ENCODE assay signal across 33 cellular contexts in the genomic region with DNA sequence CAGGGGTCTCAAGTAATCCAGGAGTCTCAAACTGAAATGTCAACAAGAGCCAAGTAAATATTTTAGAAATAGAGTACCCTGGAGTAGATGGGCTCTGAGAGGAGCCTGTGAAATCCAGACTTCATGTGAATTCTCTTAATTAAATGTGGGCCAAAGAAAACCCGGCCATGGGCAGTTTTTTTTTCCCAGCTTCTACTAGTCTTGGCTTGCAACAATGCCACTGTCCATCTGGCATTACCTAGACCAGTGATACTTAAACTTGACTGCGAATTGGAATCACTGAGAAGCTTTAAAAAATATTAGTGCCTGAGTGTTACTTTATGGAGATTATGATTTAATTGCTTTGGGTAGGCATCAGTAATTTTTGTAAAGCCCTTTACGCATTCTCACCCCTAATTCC.
"Had no signal": no experiment of that assay in that cellular context is flagged by ENCODE, and none has a peak within 500 bp of the region (broad histone marks: within the 10 kb centered on the region; RNA-seq: fewer than 3 reads in every experiment).

No MANE protein-coding gene starts in this region.

- H3K9me3 ChIP-seq: adrenal gland, body of pancreas, heart left ventricle had no signal

- H3K4me3 Mint-ChIP-seq: activated CD4-positive, alpha-beta memory T cell treated with anti-CD3 and anti-CD28 coated beads, Interleukin-2, amount 10 ng/mL, durations not matched to agents 7 days and 5 days; activated CD4-positive, alpha-beta T cell treated with anti-CD3 and anti-CD28 coated beads, Interleukin-2, amount 10 ng/mL, durations not matched to agents 7 days and 5 days; activated naive CD4-positive, alpha-beta T cell treated with anti-CD3 and anti-CD28 coated beads for 36 hours; activated naive CD4-positive, alpha-beta T cell treated with anti-CD3 and anti-CD28 coated beads, Interleukin-2, amount 50 U/mL, for 24 hours; activated naive CD8-positive, alpha-beta T cell treated with anti-CD3 and anti-CD28 coated beads for 36 hours; activated naive CD8-positive, alpha-beta T cell treated with anti-CD3 and anti-CD28 coated beads, Interleukin-2, amount 50 U/mL, for 24 hours; activated T-cell treated with anti-CD3 and anti-CD28 coated beads, Interleukin-2, amount 50 U/mL, for 24 hours; activated T-helper 1 cell treated with anti-CD3 and anti-CD28 coated beads, Interleukin-12 subunit alpha, Interleukin-12 subunit beta, Interleukin-2, Interleukin-4 antibody, amounts not matched to agents 30 ng/mL and 10 ng/mL and 1 ng/mL, durations not matched to agents 14 hours and 24 hours and 36 hours; dendritic cell treated with granulocyte-macrophage colony-stimulating factor and Interleukin-4, amounts not matched to agents 40 ng/mL and 50 ng/mL, for 4 days; endodermal cell; T-helper 1 cell treated with Interleukin-12 subunit alpha and Interleukin-12 subunit beta and Interleukin-4 antibody, amounts not matched to agents 30 μg/mL and 1 μg/mL, for 36 hours; T-helper 2 cell treated with Interferon-gamma antibody and Interleukin-4, amounts not matched to agents 5 μg/mL and 100 μg/mL, for 36 hours had no signal

- ATAC-seq: activated naive CD8-positive, alpha-beta T cell treated with anti-CD3 and anti-CD28 coated beads, Interleukin-2, amount 50 U/mL, for 24 hours; body of pancreas; esophagus mucosa; heart left ventricle had no signal

- H3K27ac Mint-ChIP-seq: activated CD4-positive, alpha-beta memory T cell treated with anti-CD3 and anti-CD28 coated beads, Interleukin-2, amount 10 ng/mL, durations not matched to agents 7 days and 5 days; activated CD4-positive, alpha-beta T cell treated with anti-CD3 and anti-CD28 coated beads, Interleukin-2, amount 10 ng/mL, durations not matched to agents 7 days and 5 days; activated naive CD4-positive, alpha-beta T cell treated with anti-CD3 and anti-CD28 coated beads for 36 hours; activated naive CD8-positive, alpha-beta T cell treated with anti-CD3 and anti-CD28 coated beads, Interleukin-2, amount 50 U/mL, for 24 hours; activated T-cell treated with anti-CD3 and anti-CD28 coated beads, Interleukin-2, amount 50 U/mL, for 24 hours; activated T-helper 1 cell treated with anti-CD3 and anti-CD28 coated beads, Interleukin-12 subunit alpha, Interleukin-12 subunit beta, Interleukin-2, Interleukin-4 antibody, amounts not matched to agents 30 ng/mL and 10 ng/mL and 1 ng/mL, durations not matched to agents 14 hours and 24 hours and 36 hours; activated T-helper 2 cell treated with anti-CD3 and anti-CD28 coated beads, Interferon-gamma antibody, Interleukin-2, Interleukin-4, amounts not matched to agents 10 μg/mL and 5 μg/mL and 100 μg/mL, durations not matched to agents 14 hours and 24 hours and 36 hours; dendritic cell treated with granulocyte-macrophage colony-stimulating factor and Interleukin-4, amounts not matched to agents 40 ng/mL and 50 ng/mL, for 4 days; endodermal cell; T-helper 2 cell treated with Interferon-gamma antibody and Interleukin-4, amounts not matched to agents 5 μg/mL and 100 μg/mL, for 36 hours had no signal

- H3K4me3 ChIP-seq: adrenal gland, body of pancreas, coronary artery, dorsolateral prefrontal cortex, heart left ventricle had no signal

- H3K27ac ChIP-seq: adrenal gland, body of pancreas, coronary artery, dorsolateral prefrontal cortex, heart left ventricle had no signal

- H3K27me3 ChIP-seq: adrenal gland, body of pancreas, dorsolateral prefrontal cortex, heart left ventricle had no signal

- H3K4me1 Mint-ChIP-seq: activated CD4-positive, alpha-beta memory T cell treated with anti-CD3 and anti-CD28 coated beads, Interleukin-2, amount 10 ng/mL, durations not matched to agents 7 days and 5 days; activated CD4-positive, alpha-beta T cell treated with anti-CD3 and anti-CD28 coated beads, Interleukin-2, amount 10 ng/mL, durations not matched to agents 7 days and 5 days; activated naive CD4-positive, alpha-beta T cell treated with anti-CD3 and anti-CD28 coated beads, Interleukin-2, amount 50 U/mL, for 24 hours; activated naive CD8-positive, alpha-beta T cell treated with anti-CD3 and anti-CD28 coated beads, Interleukin-2, amount 50 U/mL, for 24 hours; endodermal cell had no signal

- FAIRE-seq: frontal cortex had no signal

- H3K27me3 Mint-ChIP-seq: activated CD4-positive, alpha-beta memory T cell treated with anti-CD3 and anti-CD28 coated beads, Interleukin-2, amount 10 ng/mL, durations not matched to agents 7 days and 5 days; activated CD4-positive, alpha-beta T cell treated with anti-CD3 and anti-CD28 coated beads, Interleukin-2, amount 10 ng/mL, durations not matched to agents 7 days and 5 days; activated naive CD4-positive, alpha-beta T cell treated with anti-CD3 and anti-CD28 coated beads, Interleukin-2, amount 50 U/mL, for 24 hours; activated naive CD8-positive, alpha-beta T cell treated with anti-CD3 and anti-CD28 coated beads for 36 hours; activated naive CD8-positive, alpha-beta T cell treated with anti-CD3 and anti-CD28 coated beads, Interleukin-2, amount 50 U/mL, for 24 hours; activated T-cell treated with anti-CD3 and anti-CD28 coated beads, Interleukin-2, amount 50 U/mL, for 24 hours; dendritic cell treated with granulocyte-macrophage colony-stimulating factor and Interleukin-4, amounts not matched to agents 40 ng/mL and 50 ng/mL, for 4 days had no signal

- DNase-seq: activated CD4-positive, alpha-beta memory T cell treated with anti-CD3 and anti-CD28 coated beads, Interleukin-2, amount 10 ng/mL, durations not matched to agents 7 days and 5 days; activated CD4-positive, alpha-beta T cell treated with anti-CD3 and anti-CD28 coated beads for 1 hour; activated CD4-positive, alpha-beta T cell treated with anti-CD3 and anti-CD28 coated beads for 4 hours; activated CD4-positive, alpha-beta T cell treated with anti-CD3 and anti-CD28 coated beads, Interleukin-2, amount 10 ng/mL, durations not matched to agents 7 days and 5 days; activated CD4-positive, alpha-beta T cell treated with anti-CD3 and anti-CD28 coated beads, Interleukin-2, amount 50 U/mL, for 4 hours; activated CD8-positive, alpha-beta memory T cell treated with anti-CD3 and anti-CD28 coated beads, Interleukin-2, amount 50 U/mL, for 48 hours; activated effector memory CD4-positive, alpha-beta T cell treated with anti-CD3 and anti-CD28 coated beads, Interleukin-2, amount 50 U/mL, for 16 hours; activated naive CD4-positive, alpha-beta T cell treated with anti-CD3 and anti-CD28 coated beads for 36 hours; activated naive CD8-positive, alpha-beta T cell treated with anti-CD3 and anti-CD28 coated beads for 36 hours; activated naive CD8-positive, alpha-beta T cell treated with anti-CD3 and anti-CD28 coated beads, Interleukin-2, amount 50 U/mL, for 24 hours; activated T-cell treated with anti-CD3 and anti-CD28 coated beads for 4 hours; activated T-cell treated with anti-CD3 and anti-CD28 coated beads, Interleukin-2, amount 50 U/mL, for 24 hours; adrenal gland; amygdala; aorta; body of pancreas; cerebellar nuclear complex; effector memory CD4-positive, alpha-beta T cell; endodermal cell; foreskin fibroblast; glutamatergic neuron; heart left ventricle; T1000 had no signal

- H3K4me1 ChIP-seq: body of pancreas had no signal
